8 cellular contexts compared by ENCODE assay signal in genomic region chr10:75403144-75404022, GRCh38. TPM values are rescaled to one million over a fixed set of nuclear protein-coding genes. Genes with fewer than 3 reads are reported as not detected.
DNase-seq lines count a peak whose midpoint lies in the region; ATAC-seq, FAIRE-seq and TF ChIP-seq lines count a peak whose summit lies in the region.

No MANE protein-coding gene starts in this region.

- in situ Hi-C loops in GM12878 (cut with MboI): no loop called here

- H3K27me3 ChIP-seq in GM12878 (replicated peaks in 1 of 2; ENCODE audit: control insufficient read depth in 2 of 2, insufficient read depth in 2 of 2, low read length in 1 of 2): peaks cover 9 to 10% of the 10 kb centered on the region in 2 experiments

- H2AFZ ChIP-seq in GM12878 (ENCODE audit: control insufficient read depth, low read depth, low read length): no peak overlapping the region

- ATAC-seq in GM12878: no peak; the same call in 2 of the 3 replicates
- no peak for ATAC-seq in stimulated activated naive CD8-positive, alpha-beta T cell treated with anti-CD3 and anti-CD28 coated beads, Interleukin-15, Interleukin-2, amounts not matched to agents 100 U/mL and 50 U/mL, for 24 hours
- no peak for ATAC-seq in HG03175 (IDR thresholded peaks at IDR 0.05; ENCODE audit: unreplicated experiment)
- no peak for ATAC-seq in GM18511 (IDR thresholded peaks at IDR 0.05; ENCODE audit: unreplicated experiment)

- no peaks in the 10 kb centered on the region for H4K20me1 ChIP-seq in GM12878 (ENCODE audit: control insufficient read depth, insufficient read depth)

- peak; percentile 33 for DNase-seq in NCI-H2196 (lab: John Stamatoyannopoulos, UW; ENCODE audit: unreplicated experiment)
- DNase-seq in NCI-H2196 treated with DMSO at 0.1 percent for 48 hours (lab: John Stamatoyannopoulos, UW; ENCODE audit: unreplicated experiment): no peak
- peak; percentile 52 for DNase-seq in NCI-H146 treated with DMSO at 0.1 percent for 48 hours (lab: John Stamatoyannopoulos, UW; ENCODE audit: unreplicated experiment)
- no peak for DNase-seq in GM12878 (ENCODE audit: low read depth, low spot score)
- DNase-seq in kidney glomerular epithelial cell (lab: John Stamatoyannopoulos, UW): peak; percentile 45
- peak; percentile 8 for DNase-seq in stimulated activated naive CD8-positive, alpha-beta T cell treated with anti-CD3 and anti-CD28 coated beads, Interleukin-15, Interleukin-2, amounts not matched to agents 100 U/mL and 50 U/mL, for 24 hours

- H3K27ac ChIP-seq in GM12878 (ENCODE audit: control insufficient read depth, insufficient read depth): no peak overlapping the region

- no peak overlapping the region for H3K4me3 ChIP-seq in GM12878

- SMC1A ChIA-PET in GM12878 (lab: Charles Lee; ENCODE audit: uncharacterized antibody, unreplicated experiment): interaction anchor here (0.6 to 2.2 kb wide), 7 partner anchors 38 to 248 kb away, joined by 3 to 7 read pairs (median 3); no protein-coding TSS in a partner anchor

- no peaks in the 10 kb centered on the region; the same call in 2 of the 3 replicates for H3K9me3 ChIP-seq in GM12878 (replicated peaks; ENCODE audit: control insufficient read depth, insufficient read depth, low read length)

- peak overlapping the region; percentile 13; the same call in 1 of the 2 replicates for H3K4me2 ChIP-seq in GM12878 (ENCODE audit: control insufficient read depth, insufficient read depth)

- RAD21 ChIA-PET in GM12878 (lab: Charles Lee; ENCODE audit: unreplicated experiment): interaction anchor here (0.7 to 3.9 kb wide), 5 partner anchors 203 to 634 kb away, joined by 3 to 38 read pairs (median 6); no protein-coding TSS in a partner anchor

- TF ChIP-seq EP300 in GM12878 (IDR thresholded peaks at IDR 0.05; ENCODE audit: borderline replicate concordance in 1 of 2, control insufficient read depth in 1 of 2, low read depth in 2 of 2, low read length in 2 of 2): no peak

- TF ChIP-seq CTCF in GM12878 (IDR thresholded peaks at IDR 0.05 in 2 of 3, conservative IDR thresholded peaks at IDR 0.05 in 1 of 3; ENCODE audit: control insufficient read depth in 2 of 3, extremely low read depth in 1 of 3, insufficient read depth in 1 of 3, low read depth in 3 of 3, low read length in 3 of 3): no peak

- no peak overlapping the region for H3K9ac ChIP-seq in GM12878 (ENCODE audit: control insufficient read depth, insufficient read depth, low read length)

- no peaks in the 10 kb centered on the region; the same call in 1 of the 2 replicates for H3K4me1 ChIP-seq in GM12878 (ENCODE audit: control insufficient read depth, insufficient read depth, low read length)

- FAIRE-seq in GM12878 (lab: Jason Lieb, UNC): no peak

- 8% methylated on average over 57 of the region's 58 CpGs for WGBS in GM12878 (ENCODE audit: insufficient coverage, insufficient replicate concordance, low lambda C conversion rate, missing lambda C conversion rate)

- POLR2A ChIA-PET in GM12878 (lab: Charles Lee): interaction anchor here (1.0 to 1.1 kb wide), 2 partner anchors 29 to 208 kb away, joined by 3 to 4 read pairs; no protein-coding TSS in a partner anchor

- no peak for TF ChIP-seq POLR2A in GM12878 (IDR thresholded peaks at IDR 0.05; ENCODE audit: low read depth, low read length)

- H3K36me3 ChIP-seq in GM12878 (ENCODE audit: control insufficient read depth in 2 of 2, insufficient read depth in 2 of 2, low read length in 1 of 2): no peaks in the 10 kb centered on the region

- no peak for TF ChIP-seq RAD21 in GM12878 (IDR thresholded peaks at IDR 0.05; ENCODE audit: insufficient read depth, low read depth, low read length)

- H3K79me2 ChIP-seq in GM12878 (ENCODE audit: control insufficient read depth, insufficient read depth, low read length): no peaks in the 10 kb centered on the region

- BruUV-seq in GM12878 (replicated peaks; lab: Mats Ljungman, UMichigan): no TSS peak

- CTCF ChIA-PET in GM12878 (lab: Yijun Ruan, JAX): interaction anchor here (0.7 to 5.7 kb wide), 4 partner anchors 49 to 900 kb away, joined by 3 to 38 read pairs (median 6); no protein-coding TSS in a partner anchor

- intact Hi-C loops in GM12878 (cut with micrococcal nuclease; ENCODE audit: unreplicated experiment): loop anchor here (5.0 to 10.0 kb wide), 4 partner anchors 139 to 901 kb away; no protein-coding TSS in a partner anchor

TF ChIP-seq in GM12878, 131 proteins besides CTCF, POLR2A, EP300 and RAD21 (continues in another document):
- TF ChIP-seq, protein P1, sequence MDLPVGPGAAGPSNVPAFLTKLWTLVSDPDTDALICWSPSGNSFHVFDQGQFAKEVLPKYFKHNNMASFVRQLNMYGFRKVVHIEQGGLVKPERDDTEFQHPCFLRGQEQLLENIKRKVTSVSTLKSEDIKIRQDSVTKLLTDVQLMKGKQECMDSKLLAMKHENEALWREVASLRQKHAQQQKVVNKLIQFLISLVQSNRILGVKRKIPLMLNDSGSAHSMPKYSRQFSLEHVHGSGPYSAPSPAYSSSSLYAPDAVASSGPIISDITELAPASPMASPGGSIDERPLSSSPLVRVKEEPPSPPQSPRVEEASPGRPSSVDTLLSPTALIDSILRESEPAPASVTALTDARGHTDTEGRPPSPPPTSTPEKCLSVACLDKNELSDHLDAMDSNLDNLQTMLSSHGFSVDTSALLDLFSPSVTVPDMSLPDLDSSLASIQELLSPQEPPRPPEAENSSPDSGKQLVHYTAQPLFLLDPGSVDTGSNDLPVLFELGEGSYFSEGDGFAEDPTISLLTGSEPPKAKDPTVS (IDR thresholded peaks at IDR 0.05; ENCODE audit: low read depth, low read length): no peak
- TF ChIP-seq DPF2 (IDR thresholded peaks at IDR 0.05): no peak
- no peak for TF ChIP-seq PAX5 (IDR thresholded peaks at IDR 0.05; ENCODE audit: borderline replicate concordance, low read depth, low read length)
- TF ChIP-seq, protein P2, sequence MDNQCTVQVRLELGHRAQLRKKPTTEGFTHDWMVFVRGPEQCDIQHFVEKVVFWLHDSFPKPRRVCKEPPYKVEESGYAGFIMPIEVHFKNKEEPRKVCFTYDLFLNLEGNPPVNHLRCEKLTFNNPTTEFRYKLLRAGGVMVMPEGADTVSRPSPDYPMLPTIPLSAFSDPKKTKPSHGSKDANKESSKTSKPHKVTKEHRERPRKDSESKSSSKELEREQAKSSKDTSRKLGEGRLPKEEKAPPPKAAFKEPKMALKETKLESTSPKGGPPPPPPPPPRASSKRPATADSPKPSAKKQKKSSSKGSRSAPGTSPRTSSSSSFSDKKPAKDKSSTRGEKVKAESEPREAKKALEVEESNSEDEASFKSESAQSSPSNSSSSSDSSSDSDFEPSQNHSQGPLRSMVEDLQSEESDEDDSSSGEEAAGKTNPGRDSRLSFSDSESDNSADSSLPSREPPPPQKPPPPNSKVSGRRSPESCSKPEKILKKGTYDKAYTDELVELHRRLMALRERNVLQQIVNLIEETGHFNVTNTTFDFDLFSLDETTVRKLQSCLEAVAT (IDR thresholded peaks at IDR 0.05): 0 out of 2 replicates have a peak, but pooled peaks have one; percentile 33
- TF ChIP-seq KDM1A (IDR thresholded peaks at IDR 0.05; ENCODE audit: borderline replicate concordance): no peak
- peak; percentile 12 for TF ChIP-seq SUZ12 (IDR thresholded peaks at IDR 0.05; ENCODE audit: unreplicated experiment)

RNA-seq across cellular contexts. Expression of gene ZNF503, which starts 1.8 kb away (rescaled TPM):
- total RNA-seq in GM12878 (2013; cell fraction: nucleolus; rRNA removed): not detected in 2 replicates
- total RNA-seq in GM12878 (2014; rRNA removed) (0.11 TPM in 1 of 2 replicates, not detected in the other), GM12878 (2014; rRNA removed; fragmentation: Illumina TruSeq; extraction: Trizol) (0.09 TPM in 1 of 2 replicates, not detected in the other), GM12878 (2021) (0.85 and 1.1 TPM in 2 replicates)
- polyA plus RNA-seq in GM12878 (2011; ENCODE audit: low read depth): not detected
- polyA plus RNA-seq in GM12878 (2011; rRNA removed) (0.04 and 0.10 TPM in 2 replicates), GM12878 (2014; fragmentation: Illumina TruSeq; extraction: Trizol) (0.07 TPM in 1 of 2 replicates, not detected in the other), GM12878 (2014; fragmentation: Nextera tagmentation; extraction: Ambion mirVana) (under 1 TPM; 0.05 to 0.11 TPM), GM12878 (2014; rRNA removed) (0.27 and 0.42 TPM in 2 replicates), GM12878 (2016; fragmentation: Nextera tagmentation; extraction: Ambion mirVana) (under 1 TPM; 0.17 to 0.26 TPM)
- 0.09 and 0.17 TPM in 2 replicates for polyA plus RNA-seq in GM12878 (2011; cell fraction: cytosol; rRNA removed)
- 0.30 and 0.50 TPM in 2 replicates for polyA plus RNA-seq in GM12878 (2011; cell fraction: nucleus; rRNA removed)
- 0.24 and 0.32 TPM in 2 replicates for polyA plus RNA-seq in GM12878 (2012)
- polyA minus RNA-seq in GM12878 (2011; rRNA and poly(A)+ RNA removed): 0.05 TPM in 1 of 2 replicates, not detected in the other
- not detected in 2 replicates for polyA minus RNA-seq in GM12878 (2011; cell fraction: cytosol; rRNA and poly(A)+ RNA removed)
- polyA minus RNA-seq in GM12878 (2011; cell fraction: nucleus; rRNA and poly(A)+ RNA removed): 0.36 and 0.48 TPM in 2 replicates

RNA-seq across cellular contexts. Expression of gene LRMDA, which starts 28.0 kb away (rescaled TPM):
- total RNA-seq in GM12878 (2013; cell fraction: nucleolus; rRNA removed): not detected in 2 replicates
- total RNA-seq in GM12878 (2014; rRNA removed) (1.3 TPM in 1 of 2 replicates, not detected in the other), GM12878 (2014; rRNA removed; fragmentation: Illumina TruSeq; extraction: Trizol) (0.45 and 0.83 TPM in 2 replicates), GM12878 (2021) (not detected in 2 replicates)
- polyA plus RNA-seq in GM12878 (2011; ENCODE audit: low read depth): not detected
- polyA plus RNA-seq in GM12878 (2011; rRNA removed) (0.54 TPM in 1 of 2 replicates, not detected in the other), GM12878 (2014; fragmentation: Illumina TruSeq; extraction: Trizol) (0.26 and 0.87 TPM in 2 replicates), GM12878 (2014; fragmentation: Nextera tagmentation; extraction: Ambion mirVana) (under 1 TPM in 1 of 2 experiments, not detected in 1; 0.07 TPM), GM12878 (2014; rRNA removed) (0.13 and 0.22 TPM in 2 replicates), GM12878 (2016; fragmentation: Nextera tagmentation; extraction: Ambion mirVana) (under 1 TPM in 1 of 2 experiments, not detected in 1; 0.32 TPM)
- polyA plus RNA-seq in GM12878 (2011; cell fraction: cytosol; rRNA removed): 0.07 and 0.10 TPM in 2 replicates
- polyA plus RNA-seq in GM12878 (2011; cell fraction: nucleus; rRNA removed): not detected in 2 replicates
- 0.31 and 1.7 TPM in 2 replicates for polyA plus RNA-seq in GM12878 (2012)
- 0.15 and 0.22 TPM in 2 replicates for polyA minus RNA-seq in GM12878 (2011; rRNA and poly(A)+ RNA removed)
- polyA minus RNA-seq in GM12878 (2011; cell fraction: cytosol; rRNA and poly(A)+ RNA removed): not detected in 2 replicates
- polyA minus RNA-seq in GM12878 (2011; cell fraction: nucleus; rRNA and poly(A)+ RNA removed): 0.48 TPM in 2 replicates

Comparison
In these comparisons a context has a peak if more than half of its experiments do, and no peak if none do; other contexts are left out.
1. DNase-seq: peak in NCI-H2196 (single experiment), NCI-H146 treated with DMSO at 0.1 percent for 48 hours (single experiment), kidney glomerular epithelial cell (single experiment) and stimulated activated naive CD8-positive, alpha-beta T cell treated with anti-CD3 and anti-CD28 coated beads, Interleukin-15, Interleukin-2, amounts not matched to agents 100 U/mL and 50 U/mL, for 24 hours (single experiment); none in NCI-H2196 treated with DMSO at 0.1 percent for 48 hours (single experiment) and GM12878 (single experiment).